Comparison of ENCODE assay signal across 7 cellular contexts in the genomic region with DNA sequence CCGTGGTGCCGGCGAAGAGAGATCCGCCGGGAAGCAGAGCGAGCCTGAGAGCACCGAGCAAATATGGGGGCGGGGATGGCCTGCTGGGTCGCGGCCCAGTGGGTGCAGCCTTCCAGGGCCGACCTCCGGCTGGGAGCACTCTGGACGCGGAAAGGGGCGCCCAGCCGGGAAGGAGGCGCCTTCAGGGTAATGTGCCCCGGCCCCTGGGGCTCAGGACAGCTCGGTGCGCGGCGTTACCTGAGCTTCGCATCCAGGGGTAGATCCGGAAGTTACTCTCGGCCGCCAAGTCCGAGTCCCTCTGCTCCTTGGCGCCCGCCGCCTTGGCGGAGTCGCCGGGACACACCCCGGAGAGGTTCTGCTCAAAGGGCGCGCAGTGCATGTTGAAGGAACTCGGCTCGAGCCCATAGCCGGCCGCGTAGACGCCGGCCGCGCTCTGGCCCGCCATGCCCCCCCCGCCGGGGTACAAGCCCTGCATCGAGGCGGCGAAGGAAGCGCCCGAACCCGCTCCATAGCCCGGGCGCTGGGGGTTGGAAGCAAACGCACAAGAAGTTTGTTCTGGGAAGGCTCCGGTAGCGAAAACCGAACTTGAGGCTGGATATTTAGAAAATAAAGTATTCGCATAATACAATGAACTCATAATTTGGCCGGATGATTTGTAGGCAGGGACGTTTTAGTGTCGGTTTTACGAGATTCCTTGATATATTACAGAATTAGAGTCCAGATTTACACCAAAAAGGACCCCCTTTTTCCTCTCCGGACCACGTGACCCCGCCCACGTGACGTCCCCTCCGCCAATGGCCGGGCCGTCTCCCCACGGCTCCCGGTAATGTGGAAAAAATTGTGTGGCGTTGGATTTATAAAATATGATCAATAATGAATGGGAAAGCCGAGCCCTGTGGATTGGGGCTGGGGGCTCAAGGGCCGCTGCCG. TPM values are rescaled to one million over a fixed set of nuclear protein-coding genes. Genes with fewer than 3 reads are reported as not detected.
DNase-seq lines count a peak whose midpoint lies in the region; TF ChIP-seq lines count a peak whose summit lies in the region.

A gene (minus strand): TSS at position 736 of the 930 bp plus-strand sequence. CDS start 99 bp downstream, at position 637.

- peak within 1 kb of the TSS; percentile 87 for H3K4me3 Mint-ChIP-seq in mesothelial cell of epicardium

- H3K9me3 ChIP-seq in stomach smooth muscle (ENCODE audit: control insufficient read depth in 2 of 2, low read length in 2 of 2), result no peaks in the 10 kb centered on the region

- peak; percentile 64 for DNase-seq in GM12865 (ENCODE audit: low read depth)
- DNase-seq in M059J (ENCODE audit: low read depth), result peak; percentile 66
- peak; percentile 47 for DNase-seq in effector CD4-positive, alpha-beta T cell
- peak; percentile 85 to 93 for DNase-seq in mesothelial cell of epicardium (ENCODE audit: low spot score in 2 of 2, unreplicated experiment in 2 of 2)
- no peak for DNase-seq in occipital lobe (lab: John Stamatoyannopoulos, UW)

- H3K4me3 ChIP-seq in GM12865 (ENCODE audit: low read depth, low read length) (peak within 1 kb of the TSS; percentile 93), stomach smooth muscle (ENCODE audit: low read length in 2 of 2) (peak within 1 kb of the TSS; percentile 36 to 66)

- H3K27ac ChIP-seq in VCaP, result peak within 1 kb of the TSS; percentile 49; the same call in 1 of the 2 replicates
- H3K27ac ChIP-seq in stomach smooth muscle (ENCODE audit: low read length), result no peak within 1 kb of the TSS

- H3K36me3 ChIP-seq in stomach smooth muscle (ENCODE audit: control insufficient read depth in 2 of 2, insufficient read depth in 2 of 2, low read length in 2 of 2), result no peaks in the 10 kb centered on the region

- H3K27me3 Mint-ChIP-seq in mesothelial cell of epicardium (ENCODE audit: low read depth), result peaks cover 2% of the 10 kb centered on the region

- H3K27ac Mint-ChIP-seq in mesothelial cell of epicardium, result peak within 1 kb of the TSS; percentile 100

- H3K27me3 ChIP-seq in stomach smooth muscle (ENCODE audit: control insufficient read depth in 1 of 2, insufficient read depth in 2 of 2, low read length in 2 of 2), result peaks cover 84 to 96% of the 10 kb centered on the region in 2 donors

- peaks cover 23% of the 10 kb centered on the region for H3K4me1 ChIP-seq in stomach smooth muscle (ENCODE audit: control insufficient read depth, insufficient read depth, low read length)

- peaks cover 60% of the 10 kb centered on the region for H3K4me1 Mint-ChIP-seq in mesothelial cell of epicardium

- H3K36me3 Mint-ChIP-seq in mesothelial cell of epicardium, result peaks cover 19% of the 10 kb centered on the region

- no peak for TF ChIP-seq CTCF in GM12865 (IDR thresholded peaks at IDR 0.05; ENCODE audit: insufficient read depth, low read depth, low read length, missing control alignments)
- no peak for TF ChIP-seq CTCF in VCaP (conservative IDR thresholded peaks at IDR 0.05)
- no peak for TF ChIP-seq CTCF in mesothelial cell of epicardium (IDR thresholded peaks at IDR 0.05; ENCODE audit: unreplicated experiment)

- H3K9me3 Mint-ChIP-seq in mesothelial cell of epicardium, result no peaks in the 10 kb centered on the region

- peak within 1 kb of the TSS in 1 of 2 donors; percentile 32 for H3K9ac ChIP-seq in stomach smooth muscle (ENCODE audit: low read length in 2 of 2)

RNA-seq across cellular contexts. Expression of the gene that starts here (rescaled TPM):
- 20.0 and 23.3 TPM in 2 replicates for total RNA-seq in M059J (2014; rRNA removed; shearing (Covaris generic))
- total RNA-seq in mesothelial cell of epicardium, result 18.6 to 20.3 TPM (median 19.5 TPM) in 3 replicates
- total RNA-seq in occipital lobe, result not detected

Comparison
In these comparisons a context has a peak if more than half of its experiments do, and no peak if none do; other contexts are left out.
1. RNA of the gene that starts here (total RNA-seq): 18.6 to 20.3 TPM in mesothelial cell of epicardium and 20.0 to 23.3 TPM in M059J; not detected in occipital lobe (single experiment); every median in the first group is over 10 times any median in the second.